10 cellular contexts compared by ENCODE assay signal in the genomic region with DNA sequence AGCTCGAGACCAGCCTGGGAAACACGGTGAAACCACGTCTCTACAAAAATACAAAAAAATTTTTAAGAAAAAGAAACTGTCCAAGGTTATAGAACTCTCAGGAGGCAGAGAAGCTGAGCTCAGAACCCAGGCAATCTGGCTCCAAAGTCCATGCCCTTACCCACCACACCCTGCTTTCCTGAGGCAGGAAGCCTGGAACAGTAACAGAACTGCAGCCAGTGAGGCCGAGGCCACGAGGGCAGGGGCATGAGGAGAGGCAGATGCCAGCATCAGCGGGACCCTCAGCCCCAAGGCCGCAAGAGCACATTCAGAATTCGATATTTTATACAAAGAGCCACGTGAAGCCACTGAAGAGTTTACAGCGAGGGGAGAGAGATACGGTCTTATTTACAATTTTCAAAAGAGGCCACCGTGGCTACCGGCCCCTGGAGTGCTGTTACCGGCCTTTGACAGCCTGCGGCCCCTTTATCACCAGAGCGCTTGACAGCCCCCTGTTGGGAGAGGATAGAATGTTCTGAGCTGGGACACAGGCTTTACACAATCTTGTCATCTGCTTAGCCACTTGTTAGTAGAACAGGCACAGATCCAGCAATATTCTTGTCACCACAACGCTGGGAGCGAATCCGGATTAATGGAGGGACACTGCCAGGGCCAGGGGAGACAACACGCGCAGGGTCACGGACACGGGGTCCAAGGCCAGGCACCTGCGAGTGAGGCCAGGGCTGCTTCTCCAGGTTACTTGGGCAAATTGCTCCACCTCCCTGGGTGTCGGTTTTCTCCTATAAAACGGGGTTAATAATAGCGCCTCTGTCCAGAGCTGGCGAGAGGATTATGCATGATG. TPM values are rescaled to one million over a fixed set of nuclear protein-coding genes. Genes with fewer than 3 reads are reported as not detected.
DNase-seq lines count a peak whose midpoint lies in the region; ATAC-seq and TF ChIP-seq lines count a peak whose summit lies in the region.
"Had no signal": no experiment of that assay in that cellular context is flagged by ENCODE, and none has a peak within 500 bp of the region (broad histone marks: within the 10 kb centered on the region; RNA-seq: fewer than 3 reads in every experiment).

No MANE protein-coding gene starts in this region.

- H3K27ac ChIP-seq in lung (ENCODE audit: low read depth in 1 of 2, low read length in 1 of 2) (peak overlapping the region; percentile 72 to 73), uterus (peak overlapping the region; percentile 16 to 43)

- intact Hi-C loops in uterus (cut with DNase I; ENCODE audit: low total_unique reads) = no loop called here

- H3K36me3 ChIP-seq in lung (ENCODE audit: control insufficient read depth in 2 of 2, insufficient read depth in 2 of 2, low read length in 2 of 2) = peaks cover 9 to 47% of the 10 kb centered on the region in 2 donors
- H3K36me3 ChIP-seq in uterus = no peaks in the 10 kb centered on the region

- TF ChIP-seq CTCF in lung (IDR thresholded peaks at IDR 0.05; ENCODE audit: control extremely low read depth, extremely low read depth) (no peak), uterus (IDR thresholded peaks at IDR 0.05) (peak in 1 of 4 experiments; percentile 14)

- H3K9me3 ChIP-seq in lung (ENCODE audit: control insufficient read depth in 2 of 2, insufficient read depth in 1 of 2, low read length in 1 of 2) = no peaks in the 10 kb centered on the region
- no peaks in the 10 kb centered on the region for H3K9me3 ChIP-seq in uterus

- H3K27ac Mint-ChIP-seq in activated T-cell treated with anti-CD3 and anti-CD28 coated beads, Interleukin-2, amount 50 U/mL, for 72 hours = peak overlapping the region; percentile 17
- H3K27ac Mint-ChIP-seq in activated T-cell treated with anti-CD3 and anti-CD28 coated beads, Interleukin-2, amount 50 U/mL, for 24 hours = no peak overlapping the region
- H3K27ac Mint-ChIP-seq in central memory CD8-positive, alpha-beta T cell (ENCODE audit: low read depth) = peak overlapping the region; percentile 78

- H3K4me3 Mint-ChIP-seq in activated T-cell treated with anti-CD3 and anti-CD28 coated beads, Interleukin-2, amount 50 U/mL, for 72 hours = no peak overlapping the region
- H3K4me3 Mint-ChIP-seq in activated T-cell treated with anti-CD3 and anti-CD28 coated beads, Interleukin-2, amount 50 U/mL, for 24 hours = no peak overlapping the region
- no peak overlapping the region for H3K4me3 Mint-ChIP-seq in central memory CD8-positive, alpha-beta T cell
- H3K4me3 Mint-ChIP-seq: effector memory CD8-positive, alpha-beta T cell had no signal

- no peaks in the 10 kb centered on the region for H3K9me3 Mint-ChIP-seq in activated T-cell treated with anti-CD3 and anti-CD28 coated beads, Interleukin-2, amount 50 U/mL, for 72 hours
- H3K9me3 Mint-ChIP-seq in activated T-cell treated with anti-CD3 and anti-CD28 coated beads, Interleukin-2, amount 50 U/mL, for 24 hours = no peaks in the 10 kb centered on the region
- no peaks in the 10 kb centered on the region for H3K9me3 Mint-ChIP-seq in central memory CD8-positive, alpha-beta T cell
- H3K9me3 Mint-ChIP-seq: effector memory CD8-positive, alpha-beta T cell had no signal

- no peak for ATAC-seq in activated T-cell treated with anti-CD3 and anti-CD28 coated beads, Interleukin-2, amount 50 U/mL, for 72 hours (replicated peaks in 1 of 2)
- ATAC-seq in central memory CD8-positive, alpha-beta T cell (replicated peaks; ENCODE audit: extremely low read depth, poor library complexity, severe bottlenecking) = no peak
- ATAC-seq in lung (ENCODE audit: insufficient read depth, low FRiP score) (no peak), GM18502 (IDR thresholded peaks at IDR 0.05; ENCODE audit: poor library complexity, unreplicated experiment) (no peak)
- ATAC-seq: effector memory CD8-positive, alpha-beta T cell had no signal

- H3K27me3 Mint-ChIP-seq in activated T-cell treated with anti-CD3 and anti-CD28 coated beads, Interleukin-2, amount 50 U/mL, for 72 hours (ENCODE audit: low read depth) = no peaks in the 10 kb centered on the region
- no peaks in the 10 kb centered on the region for H3K27me3 Mint-ChIP-seq in activated T-cell treated with anti-CD3 and anti-CD28 coated beads, Interleukin-2, amount 50 U/mL, for 24 hours
- no peaks in the 10 kb centered on the region for H3K27me3 Mint-ChIP-seq in central memory CD8-positive, alpha-beta T cell
- H3K27me3 Mint-ChIP-seq: effector memory CD8-positive, alpha-beta T cell had no signal

- no peak for TF ChIP-seq POLR2A in uterus (IDR thresholded peaks at IDR 0.05)

- WGBS in lung, 2 donors = 71 to 87% methylated on average over 28 of the region's 28 CpGs

- DNase-seq in activated T-cell treated with anti-CD3 and anti-CD28 coated beads, Interleukin-2, amount 50 U/mL, for 72 hours = no peak
- DNase-seq in activated T-cell treated with anti-CD3 and anti-CD28 coated beads, Interleukin-2, amount 50 U/mL, for 24 hours = no peak
- DNase-seq in central memory CD8-positive, alpha-beta T cell (ENCODE audit: low spot score in 2 of 2) = no peak
- DNase-seq in lung (ENCODE audit: low spot score) (no peak), uterus (no peak), iPS-NIHi11 (ENCODE audit: low spot score) (no peak), T1000 (lab: John Stamatoyannopoulos, UW) (no peak)
- DNase-seq: effector memory CD8-positive, alpha-beta T cell; KG1 had no signal

- peaks cover 28% of the 10 kb centered on the region for H3K4me1 Mint-ChIP-seq in activated T-cell treated with anti-CD3 and anti-CD28 coated beads, Interleukin-2, amount 50 U/mL, for 72 hours (ENCODE audit: low read depth)
- peaks cover 26% of the 10 kb centered on the region for H3K4me1 Mint-ChIP-seq in activated T-cell treated with anti-CD3 and anti-CD28 coated beads, Interleukin-2, amount 50 U/mL, for 24 hours (ENCODE audit: low read depth)
- peaks cover 15% of the 10 kb centered on the region for H3K4me1 Mint-ChIP-seq in central memory CD8-positive, alpha-beta T cell

- H3K27me3 ChIP-seq in lung (ENCODE audit: control insufficient read depth, insufficient read depth) (no peaks in the 10 kb centered on the region), uterus (no peaks in the 10 kb centered on the region)

- H3K4me3 ChIP-seq in lung (no peak overlapping the region), uterus (no peak overlapping the region)

- H3K4me1 ChIP-seq in lung (ENCODE audit: control insufficient read depth in 2 of 2, insufficient read depth in 2 of 2, low read length in 2 of 2) = peaks cover 13 to 16% of the 10 kb centered on the region in 2 donors
- H3K4me1 ChIP-seq in uterus = peaks cover 3 to 7% of the 10 kb centered on the region in 2 donors

- peaks cover 3 to 5% of the 10 kb centered on the region in 2 donors for H3K36me3 Mint-ChIP-seq in activated T-cell treated with anti-CD3 and anti-CD28 coated beads, Interleukin-2, amount 50 U/mL, for 72 hours (ENCODE audit: insufficient read depth in 2 of 2)
- H3K36me3 Mint-ChIP-seq in activated T-cell treated with anti-CD3 and anti-CD28 coated beads, Interleukin-2, amount 50 U/mL, for 24 hours (ENCODE audit: low read depth) = peaks cover 69% of the 10 kb centered on the region
- peaks cover 29% of the 10 kb centered on the region for H3K36me3 Mint-ChIP-seq in central memory CD8-positive, alpha-beta T cell (ENCODE audit: insufficient read depth)

RNA-seq across cellular contexts. Expression of a gene that starts 5.6 kb away (rescaled TPM):
- total RNA-seq in activated T-cell treated with anti-CD3 and anti-CD28 coated beads, Interleukin-2, amount 50 U/mL, for 72 hours = 10 to 100 TPM; 10.6 to 10.8 TPM
- total RNA-seq in lung = 1 to 10 TPM; 4.2 to 8.0 TPM
- 1 to 10 TPM; 4.4 to 5.4 TPM for polyA plus RNA-seq in lung
- 1 to 10 TPM; 2.4 to 9.2 (median 3.5) TPM for total RNA-seq in uterus

RNA-seq across cellular contexts. Expression of a gene that starts 26.5 kb away (rescaled TPM):
- total RNA-seq in activated T-cell treated with anti-CD3 and anti-CD28 coated beads, Interleukin-2, amount 50 U/mL, for 72 hours = 100 to 1,000 TPM in 1 of 2 donors, 10 to 100 TPM in 1; 99.2 to 113 TPM
- total RNA-seq in lung = 10 to 100 TPM; 63.0 to 69.7 TPM
- 10 to 100 TPM; 37.6 to 57.1 TPM for polyA plus RNA-seq in lung
- total RNA-seq in uterus = 100 to 1,000 TPM in 2 of 4 donors, 10 to 100 TPM in 2; 37.6 to 118 (median 88.0) TPM
